ENCODE assay signal across 8 cellular contexts in genomic region chr3:144127014-144127413, GRCh38.
"Had no signal": no experiment of that assay in that cellular context is flagged by ENCODE, and none has a peak within 500 bp of the region (broad histone marks: within the 10 kb centered on the region; RNA-seq: fewer than 3 reads in every experiment).

No MANE protein-coding gene starts in this region.

- H3K4me3 ChIP-seq: esophagus muscularis mucosa, right lobe of liver, upper lobe of left lung had no signal

- H3K36me3 ChIP-seq: esophagus muscularis mucosa, right lobe of liver, upper lobe of left lung had no signal

- DNase-seq: activated naive CD4-positive, alpha-beta T cell treated with Interleukin-2 at 50 U/mL for 16 hours; activated T-cell treated with anti-CD3 and anti-CD28 coated beads for 4 hours; aorta; right lobe of liver; T-helper 17 cell; upper lobe of left lung had no signal

- H3K4me1 ChIP-seq: esophagus muscularis mucosa, right lobe of liver, upper lobe of left lung had no signal

- H3K9me3 ChIP-seq: esophagus muscularis mucosa, right lobe of liver had no signal

- H3K27me3 ChIP-seq: esophagus muscularis mucosa, foreskin keratinocyte, right lobe of liver, upper lobe of left lung had no signal

- H3K27ac ChIP-seq: esophagus muscularis mucosa, foreskin keratinocyte, right lobe of liver, upper lobe of left lung had no signal
